ENCODE assay signal across 8 cellular contexts in genomic region chr2:159933727-159934049, GRCh38. TPM values are rescaled to one million over a fixed set of nuclear protein-coding genes. Genes with fewer than 3 reads are reported as not detected.
DNase-seq lines count a peak whose midpoint lies in the region; ATAC-seq lines count a peak whose summit lies in the region.

No MANE protein-coding gene starts in this region.

- H3K36me3 Mint-ChIP-seq in activated T-helper 17 cell treated with anti-CD3 and anti-CD28 coated beads, Interleukin-2, amount 50 U/mL, for 72 hours (ENCODE audit: low read depth), result no peaks in the 10 kb centered on the region

- H3K27me3 Mint-ChIP-seq in activated T-helper 17 cell treated with anti-CD3 and anti-CD28 coated beads, Interleukin-2, amount 50 U/mL, for 72 hours, result peaks cover 3% of the 10 kb centered on the region

- no peak overlapping the region for H3K27ac Mint-ChIP-seq in activated T-helper 17 cell treated with anti-CD3 and anti-CD28 coated beads, Interleukin-2, amount 50 U/mL, for 72 hours

- H3K4me3 Mint-ChIP-seq in activated T-helper 17 cell treated with anti-CD3 and anti-CD28 coated beads, Interleukin-2, amount 50 U/mL, for 72 hours, result no peak overlapping the region

- DNase-seq in Kasumi-1 (lab: John Stamatoyannopoulos, UW) (peak; percentile 73 to 81), midbrain (lab: John Stamatoyannopoulos, UW) (peak; percentile 2), islet precursor cell (no peak), HUDEP-2 (lab: John Stamatoyannopoulos, UW; ENCODE audit: unreplicated experiment in 76 of 76) (no peak), NCI-H2029 treated with DMSO at 0.1 percent for 48 hours (lab: John Stamatoyannopoulos, UW) (no peak)

- no peaks in the 10 kb centered on the region for H3K4me1 Mint-ChIP-seq in activated T-helper 17 cell treated with anti-CD3 and anti-CD28 coated beads, Interleukin-2, amount 50 U/mL, for 72 hours

- ATAC-seq in GM18858 (IDR thresholded peaks at IDR 0.05; ENCODE audit: unreplicated experiment), result peak; percentile 89
- ATAC-seq in HG02642 (IDR thresholded peaks at IDR 0.05; ENCODE audit: poor library complexity, unreplicated experiment), result peak; percentile 90
- ATAC-seq in activated T-helper 17 cell treated with anti-CD3 and anti-CD28 coated beads, Interleukin-2, amount 50 U/mL, for 72 hours (replicated peaks), result no peak

- no peaks in the 10 kb centered on the region for H3K9me3 Mint-ChIP-seq in activated T-helper 17 cell treated with anti-CD3 and anti-CD28 coated beads, Interleukin-2, amount 50 U/mL, for 72 hours

RNA-seq across cellular contexts. Expression of gene LY75, which starts 29.1 kb away (rescaled TPM):
- 10 to 100 TPM; 31.3 to 32.2 TPM for total RNA-seq in activated T-helper 17 cell treated with anti-CD3 and anti-CD28 coated beads, Interleukin-2, amount 50 U/mL, for 72 hours

Comparison
In these comparisons a context has a peak if more than half of its experiments do, and no peak if none do; other contexts are left out.
1. DNase-seq: peak in Kasumi-1 (2 of 2) and midbrain (single experiment); none in islet precursor cell (single experiment), HUDEP-2 (0 of 76) and NCI-H2029 treated with DMSO at 0.1 percent for 48 hours (single experiment).